8 cellular contexts compared by ENCODE assay signal in the genomic region with DNA sequence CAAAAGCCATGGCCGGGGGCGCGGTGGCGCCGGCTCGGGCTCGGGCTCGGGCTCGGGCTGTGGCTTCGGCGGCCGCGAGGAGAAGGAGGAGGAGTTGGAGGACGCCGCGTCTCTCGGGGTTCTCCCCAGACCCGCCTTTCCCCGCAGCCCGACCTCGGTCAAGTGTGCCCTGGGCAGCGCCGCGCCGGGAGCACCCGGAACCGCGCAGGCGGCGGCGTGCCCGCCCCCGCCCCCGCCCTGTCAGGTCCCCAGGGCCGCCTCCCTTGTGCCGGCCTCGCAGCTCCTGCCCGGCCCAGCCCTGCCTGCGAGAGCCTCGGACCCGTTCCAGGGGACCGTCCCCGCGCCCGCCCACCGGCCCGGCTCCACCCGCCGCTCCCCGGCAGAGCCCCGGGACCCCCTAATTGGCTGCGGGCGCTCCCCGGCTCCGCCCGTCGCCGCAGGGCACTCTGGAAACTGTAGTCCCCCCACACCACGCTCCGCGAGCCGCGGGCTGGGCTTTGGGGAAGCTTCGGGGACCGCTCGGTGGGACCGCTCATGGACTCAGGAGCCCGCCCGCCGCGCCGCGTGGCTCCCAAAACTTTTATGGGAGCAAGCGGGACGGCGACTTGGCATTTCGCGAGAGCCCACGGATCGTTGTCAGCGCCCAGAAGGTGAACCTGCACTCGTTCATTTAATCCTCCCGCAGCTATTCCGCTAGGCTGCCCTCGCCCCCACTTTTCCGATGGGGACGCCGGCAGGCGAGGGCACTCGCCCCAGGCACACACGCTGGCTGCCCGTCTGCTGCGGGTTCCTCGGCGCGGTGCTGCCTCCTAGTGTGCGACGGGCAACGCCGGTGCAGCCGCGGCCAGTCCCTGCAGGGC.
DNase-seq lines count a peak whose midpoint lies in the region; ATAC-seq and TF ChIP-seq lines count a peak whose summit lies in the region.

A gene (minus strand): TSS at position 192 of the 860 bp plus-strand sequence. CDS start 182 bp downstream, at position 10.

- DNase-seq in NCI-H2081 (lab: John Stamatoyannopoulos, UW) = peak; percentile 83 to 86
- no peak for DNase-seq in NCI-H2081 treated with DMSO at 0.1 percent for 48 hours (lab: John Stamatoyannopoulos, UW)
- peak; percentile 39 for DNase-seq in NCI-H2029 treated with DMSO at 0.1 percent for 48 hours (lab: John Stamatoyannopoulos, UW)
- DNase-seq in T1000 (lab: John Stamatoyannopoulos, UW) = peak; percentile 88
- peak; percentile 98 for DNase-seq in astrocyte of the hippocampus (ENCODE audit: low read depth, low spot score)
- peak; percentile 88 to 91 for DNase-seq in hippocampal formation (lab: John Stamatoyannopoulos, UW)
- DNase-seq in retinal pigment epithelial cell (ENCODE audit: low read depth) = peak; percentile 71

- H3K4me3 ChIP-seq in retinal pigment epithelial cell (ENCODE audit: low read length) = peak within 1 kb of the TSS; percentile 87

- peak; percentile 77 for TF ChIP-seq CTCF in retinal pigment epithelial cell (conservative IDR thresholded peaks at IDR 0.05; ENCODE audit: low read depth, low read length)

- ATAC-seq in HG02981 (IDR thresholded peaks at IDR 0.05; ENCODE audit: unreplicated experiment) = peak; percentile 70
